Comparison of ENCODE assay signal across 8 cellular contexts in genomic region chr3:47475570-47476329, GRCh38. TPM values are rescaled to one million over a fixed set of nuclear protein-coding genes. Genes with fewer than 3 reads are reported as not detected.
DNase-seq lines count a peak whose midpoint lies in the region; TF ChIP-seq lines count a peak whose summit lies in the region.

TSS of gene SCAP (minus strand) at chr3:47475941. CDS start at chr3:47442993, 32,948 bp downstream.

- H3K4me1 Mint-ChIP-seq in neural progenitor cell, result peaks cover 21% of the 10 kb centered on the region

- peak within 1 kb of the TSS; percentile 13 for H3K27ac Mint-ChIP-seq in neural progenitor cell

- H3K4me3 Mint-ChIP-seq in neural progenitor cell, result peak within 1 kb of the TSS; percentile 96

- H3K9me3 ChIP-seq in neural progenitor cell (ENCODE audit: low read depth), result no peaks in the 10 kb centered on the region
- no peaks in the 10 kb centered on the region for H3K9me3 ChIP-seq in stomach smooth muscle (ENCODE audit: control insufficient read depth in 2 of 2, low read length in 2 of 2)

- DNase-seq in GF-D8 (lab: John Stamatoyannopoulos, UW) (peak; percentile 76), H7 (peak; percentile 98), LoVo (ENCODE audit: low spot score) (peak; percentile 92), SIG-M5 treated with dmso at 0.1 percent for 504 hours (lab: John Stamatoyannopoulos, UW; ENCODE audit: unreplicated experiment) (peak; percentile 83), activated gamma-delta T cell treated with Interleukin-2 at 50 U/mL for 16 hours (peak; percentile 96), foreskin fibroblast (peak; percentile 86 to 97), neural progenitor cell (ENCODE audit: low spot score) (peak; percentile 97)

- H3K4me3 ChIP-seq in H7 (ENCODE audit: insufficient read depth, low read depth, low read length), result peak within 1 kb of the TSS; percentile 84
- H3K4me3 ChIP-seq in foreskin fibroblast (ENCODE audit: low read depth in 1 of 2, low read length in 2 of 2), result peak within 1 kb of the TSS; percentile 85 to 95
- H3K4me3 ChIP-seq in neural progenitor cell, result peak within 1 kb of the TSS; percentile 91
- peak within 1 kb of the TSS; percentile 81 to 92 for H3K4me3 ChIP-seq in stomach smooth muscle (ENCODE audit: low read length in 2 of 2)

- peaks cover 46% of the 10 kb centered on the region for H3K79me2 ChIP-seq in neural progenitor cell (ENCODE audit: low read depth)

- peaks cover 2% of the 10 kb centered on the region for H3K9me3 Mint-ChIP-seq in neural progenitor cell

- H3K9ac ChIP-seq in neural progenitor cell, result peak within 1 kb of the TSS; percentile 70
- peak within 1 kb of the TSS; percentile 67 to 89 for H3K9ac ChIP-seq in stomach smooth muscle (ENCODE audit: low read length in 2 of 2)

- H3K36me3 ChIP-seq in H7 (replicated peaks; ENCODE audit: control insufficient read depth, insufficient read depth, low read length) (no peaks in the 10 kb centered on the region), neural progenitor cell (no peaks in the 10 kb centered on the region), stomach smooth muscle (ENCODE audit: control insufficient read depth in 2 of 2, insufficient read depth in 2 of 2, low read length in 2 of 2) (no peaks in the 10 kb centered on the region)

- TF ChIP-seq CTCF in foreskin fibroblast (IDR thresholded peaks at IDR 0.05; ENCODE audit: low read depth, low read length) (peak; percentile 86), neural progenitor cell (IDR thresholded peaks at IDR 0.05) (peak; percentile 95)

- H2AFZ ChIP-seq in neural progenitor cell (replicated peaks), result peak within 1 kb of the TSS; percentile 77

- peaks cover 7% of the 10 kb centered on the region for H3K36me3 Mint-ChIP-seq in neural progenitor cell

- H3K27me3 ChIP-seq in H7 (ENCODE audit: control insufficient read depth, insufficient read depth, low read length) (no peaks in the 10 kb centered on the region), neural progenitor cell (no peaks in the 10 kb centered on the region), stomach smooth muscle (ENCODE audit: control insufficient read depth in 1 of 2, insufficient read depth in 2 of 2, low read length in 2 of 2) (no peaks in the 10 kb centered on the region)

- peak within 1 kb of the TSS; percentile 88 for H3K4me2 ChIP-seq in neural progenitor cell

- peaks cover 30% of the 10 kb centered on the region for H3F3A ChIP-seq in neural progenitor cell (ENCODE audit: low read depth)

- H3K4me1 ChIP-seq in neural progenitor cell (peaks cover 6% of the 10 kb centered on the region), stomach smooth muscle (ENCODE audit: control insufficient read depth, insufficient read depth, low read length) (peaks cover 20% of the 10 kb centered on the region)

- H3K27me3 Mint-ChIP-seq in neural progenitor cell (ENCODE audit: insufficient read depth, low read depth), result peaks cover 3% of the 10 kb centered on the region

- peak within 1 kb of the TSS; percentile 80 for H3K27ac ChIP-seq in neural progenitor cell
- peak within 1 kb of the TSS; percentile 83 for H3K27ac ChIP-seq in stomach smooth muscle (ENCODE audit: low read length)

- H4K20me1 ChIP-seq in neural progenitor cell (ENCODE audit: low read depth), result peaks cover 23% of the 10 kb centered on the region

RNA-seq across cellular contexts. Expression of gene SCAP, which starts in this region (rescaled TPM):
- 104 and 112 TPM in 2 replicates for total RNA-seq in H7 (2014; rRNA removed; shearing (Covaris generic))
- total RNA-seq in neural progenitor cell (ENCODE audit: low replicate concordance), result 33.0 and 96.9 TPM in 2 replicates

Comparison
In these comparisons a context has a peak if more than half of its experiments do, and no peak if none do; other contexts are left out.
1. Peak in every context shown above with its lines: DNase-seq, H3K4me3 ChIP-seq and H3K27ac ChIP-seq.